20 cellular contexts compared by ENCODE assay signal in genomic region chr13:27905650-27906049, GRCh38. TPM values are rescaled to one million over a fixed set of nuclear protein-coding genes. Genes with fewer than 3 reads are reported as not detected.
DNase-seq lines count a peak whose midpoint lies in the region; TF ChIP-seq lines count a peak whose summit lies in the region.
"Had no signal": no experiment of that assay in that cellular context is flagged by ENCODE, and none has a peak within 500 bp of the region (broad histone marks: within the 10 kb centered on the region; RNA-seq: fewer than 3 reads in every experiment).

No MANE protein-coding gene starts in this region.

- 52 to 54% methylated on average over 2 of the region's 2 CpGs for WGBS in lower leg skin, 2 donors

- TF ChIP-seq CTCF in lower leg skin (IDR thresholded peaks at IDR 0.05): no peak

- intact Hi-C loops in lower leg skin (cut with DNase I; ENCODE audit: low total_unique reads): no loop called here

- H3K9ac ChIP-seq in SK-N-MC (ENCODE audit: insufficient read length) (no peak overlapping the region), endocrine pancreas (ENCODE audit: control insufficient read depth, insufficient read depth, low read length) (no peak overlapping the region)

- H3K4me3 ChIP-seq in SK-N-MC (peak overlapping the region; percentile 12), endocrine pancreas (ENCODE audit: control insufficient read depth, insufficient read depth, low read length) (peak overlapping the region; percentile 51), lower leg skin (ENCODE audit: low read depth, poor library complexity, severe bottlenecking) (no peak overlapping the region)
- H3K4me3 ChIP-seq: GM12878 had no signal

- H3K9me3 ChIP-seq in SK-N-MC (ENCODE audit: low read depth, low read length) (no peaks in the 10 kb centered on the region), endocrine pancreas (ENCODE audit: control insufficient read depth, low read length) (no peaks in the 10 kb centered on the region)
- H3K9me3 ChIP-seq: Caco-2 had no signal

- H3K4me1 ChIP-seq in endocrine pancreas (ENCODE audit: control insufficient read depth, insufficient read depth, low read length): no peaks in the 10 kb centered on the region

- no peak for TF ChIP-seq POLR2A in lower leg skin (IDR thresholded peaks at IDR 0.05)

- H3K36me3 ChIP-seq in SK-N-MC (ENCODE audit: insufficient read depth, low read length): no peaks in the 10 kb centered on the region
- H3K36me3 ChIP-seq in endocrine pancreas (ENCODE audit: control insufficient read depth, insufficient read depth, low read length): no peaks in the 10 kb centered on the region

- no peak overlapping the region for H3K27ac ChIP-seq in SK-N-MC
- H3K27ac ChIP-seq: C4-2B, HL-60 had no signal

- DNase-seq in SK-N-MC (ENCODE audit: low read depth, low spot score) (peak; percentile 56), left kidney (ENCODE audit: low read depth, low spot score) (peak; percentile 30), Ammon's horn (ENCODE audit: low spot score) (no peak), lower leg skin (ENCODE audit: low spot score in 2 of 2) (no peak), SIG-M5 (lab: John Stamatoyannopoulos, UW) (no peak)
- DNase-seq in stimulated activated CD4-positive, alpha-beta T cell treated with anti-CD3 and anti-CD28 coated beads, Interleukin-2, amount 100 ng/mL, for 24 hours: no peak
- DNase-seq: ACHN; Caco-2; CD4-positive, alpha-beta T cell; DMS153; DND-41; EL; H9 had no signal

- no peaks in the 10 kb centered on the region for H3K27me3 ChIP-seq in endocrine pancreas (ENCODE audit: control insufficient read depth, insufficient read depth, low read length)

RNA-seq across cellular contexts. Expression of gene PDX1, which starts 14.2 kb away (rescaled TPM):
- not detected for total RNA-seq in lower leg skin
- total RNA-seq: CD4-positive, alpha-beta T cell; G401; GM12878; H1; H9; HT1080 had no signal

Comparison
In these comparisons a context has a peak if more than half of its experiments do, and no peak if none do; other contexts are left out.
1. DNase-seq: peak in SK-N-MC (single experiment) and left kidney (single experiment); none in Ammon's horn (single experiment), lower leg skin (0 of 2), SIG-M5 (single experiment) and stimulated activated CD4-positive, alpha-beta T cell treated with anti-CD3 and anti-CD28 coated beads, Interleukin-2, amount 100 ng/mL, for 24 hours (0 of 2).